1 cellular context compared by ENCODE assay signal in genomic region chr2:218285604-218286003, GRCh38.
TF ChIP-seq lines count a peak whose summit lies in the region.

No MANE protein-coding gene starts in this region.

TF ChIP-seq in WTC11, 78 proteins besides CTCF, POLR2A, EP300 and RAD21 (continued from another document):
- TF ChIP-seq ZNF532 (CRISPR knock-in tag; IDR thresholded peaks at IDR 0.05; ENCODE audit: borderline replicate concordance) (no peak), PRDM15 (CRISPR knock-in tag; IDR thresholded peaks at IDR 0.05) (no peak), TEAD4 (CRISPR knock-in tag; IDR thresholded peaks at IDR 0.05) (no peak), ZNF121 (CRISPR knock-in tag; IDR thresholded peaks at IDR 0.05) (no peak), ZNF263 (CRISPR knock-in tag; IDR thresholded peaks at IDR 0.05; ENCODE audit: low read depth) (no peak), ATF2 (CRISPR knock-in tag; IDR thresholded peaks at IDR 0.05; ENCODE audit: borderline replicate concordance, low read depth) (no peak), FOXK1 (CRISPR knock-in tag; IDR thresholded peaks at IDR 0.05) (no peak)
